In genomic region chr10:1499344-1499957, GRCh38 we compare ENCODE assay signal across 27 cellular contexts.
A peak's percentile ranks its signal among the peaks of the same experiment; 100 is the strongest.
DNase-seq lines count a peak whose midpoint lies in the region; ATAC-seq and TF ChIP-seq lines count a peak whose summit lies in the region.
"Had no signal": no experiment of that assay in that cellular context is flagged by ENCODE, and none has a peak within 500 bp of the region (broad histone marks: within the 10 kb centered on the region; RNA-seq: fewer than 3 reads in every experiment).

No MANE protein-coding gene starts in this region.

- no peaks in the 10 kb centered on the region for H3K27me3 Mint-ChIP-seq in activated T-cell treated with anti-CD3 and anti-CD28 coated beads, Interleukin-2, amount 50 U/mL, for 72 hours (ENCODE audit: low read depth)
- H3K27me3 Mint-ChIP-seq in activated T-cell treated with anti-CD3 and anti-CD28 coated beads, Interleukin-2, amount 50 U/mL, for 24 hours, result peaks cover 4% of the 10 kb centered on the region
- no peaks in the 10 kb centered on the region for H3K27me3 Mint-ChIP-seq in activated B cell treated with CpG ODN at 0.5 μM for 24 hours
- H3K27me3 Mint-ChIP-seq in stimulated activated naive B cell treated with anti-CD40 and anti-IgM and Interleukin-4, amounts not matched to agents 10 μg/mL and 1 μg/mL and 100 μg/mL, for 72 hours, result peaks cover 0 to 4% of the 10 kb centered on the region in 2 donors
- H3K27me3 Mint-ChIP-seq: activated CD4-positive, alpha-beta T cell treated with anti-CD3 and anti-CD28 coated beads, Interleukin-2, amount 10 ng/mL, durations not matched to agents 7 days and 5 days; B cell had no signal

- H3K4me1 ChIP-seq in esophagus squamous epithelium, result no peaks in the 10 kb centered on the region
- H3K4me1 ChIP-seq: lower lobe of right lung, testis had no signal

- DNase-seq in activated T-cell treated with anti-CD3 and anti-CD28 coated beads, Interleukin-2, amount 50 U/mL, for 72 hours, result peak in 1 of 2 donors; percentile 16
- DNase-seq in activated T-cell treated with anti-CD3 and anti-CD28 coated beads, Interleukin-2, amount 50 U/mL, for 24 hours, result no peak
- no peak for DNase-seq in activated B cell treated with CpG ODN at 0.5 μM for 24 hours
- no peak for DNase-seq in stimulated activated naive B cell treated with anti-CD40 and anti-IgM and Interleukin-4, amounts not matched to agents 10 μg/mL and 1 μg/mL and 100 μg/mL, for 72 hours
- no peak for DNase-seq in stimulated activated CD4-positive, alpha-beta T cell treated with anti-CD3 and anti-CD28 coated beads, Interleukin-2, amount 100 ng/mL, for 48 hours
- no peak for DNase-seq in esophagus squamous epithelium (lab: John Stamatoyannopoulos, UW)
- DNase-seq: activated CD4-positive, alpha-beta T cell treated with anti-CD3 and anti-CD28 coated beads, Interleukin-2, amount 10 ng/mL, durations not matched to agents 7 days and 5 days; activated naive CD4-positive, alpha-beta T cell treated with Interleukin-2 at 50 U/mL for 16 hours; amniotic stem cell; CD4-positive, alpha-beta memory T cell; DMS 273 treated with DMSO at 0.1 percent for 48 hours; dorsolateral prefrontal cortex; GOT3; hypothalamus; lower lobe of right lung; mucosa of descending colon; NCI-H146; NCI-H446; NCI-H774; stimulated activated naive CD4-positive, alpha-beta T cell treated with Interleukin-2 at 50 U/mL for 16 hours; T-helper 9 cell; testis had no signal

- no peak for TF ChIP-seq CTCF in activated B cell treated with CpG ODN at 0.5 μM for 24 hours (IDR thresholded peaks at IDR 0.05)
- no peak for TF ChIP-seq CTCF in esophagus squamous epithelium (IDR thresholded peaks at IDR 0.05)

- no peaks in the 10 kb centered on the region for H3K4me1 Mint-ChIP-seq in activated T-cell treated with anti-CD3 and anti-CD28 coated beads, Interleukin-2, amount 50 U/mL, for 72 hours (ENCODE audit: low read depth)
- no peaks in the 10 kb centered on the region for H3K4me1 Mint-ChIP-seq in activated T-cell treated with anti-CD3 and anti-CD28 coated beads, Interleukin-2, amount 50 U/mL, for 24 hours (ENCODE audit: low read depth)
- no peaks in the 10 kb centered on the region for H3K4me1 Mint-ChIP-seq in activated B cell treated with CpG ODN at 0.5 μM for 24 hours
- no peaks in the 10 kb centered on the region for H3K4me1 Mint-ChIP-seq in stimulated activated naive B cell treated with anti-CD40 and anti-IgM and Interleukin-4, amounts not matched to agents 10 μg/mL and 1 μg/mL and 100 μg/mL, for 72 hours
- H3K4me1 Mint-ChIP-seq: activated CD4-positive, alpha-beta T cell treated with anti-CD3 and anti-CD28 coated beads, Interleukin-2, amount 10 ng/mL, durations not matched to agents 7 days and 5 days; B cell; CD4-positive, alpha-beta memory T cell; nephron had no signal

- POLR2A ChIA-PET in activated B cell treated with CpG ODN at 0.5 μM for 24 hours (lab: Charles Lee), result no interaction called here

- peak overlapping the region in 1 of 4 donors; percentile 8 for H3K27ac ChIP-seq in esophagus squamous epithelium
- H3K27ac ChIP-seq: dorsolateral prefrontal cortex, lower lobe of right lung, testis had no signal

- H3K36me3 Mint-ChIP-seq in activated T-cell treated with anti-CD3 and anti-CD28 coated beads, Interleukin-2, amount 50 U/mL, for 72 hours (ENCODE audit: insufficient read depth in 2 of 2), result no peaks in the 10 kb centered on the region
- no peaks in the 10 kb centered on the region for H3K36me3 Mint-ChIP-seq in activated T-cell treated with anti-CD3 and anti-CD28 coated beads, Interleukin-2, amount 50 U/mL, for 24 hours (ENCODE audit: low read depth)
- no peaks in the 10 kb centered on the region for H3K36me3 Mint-ChIP-seq in activated B cell treated with CpG ODN at 0.5 μM for 24 hours (ENCODE audit: low read depth)
- H3K36me3 Mint-ChIP-seq in stimulated activated naive B cell treated with anti-CD40 and anti-IgM and Interleukin-4, amounts not matched to agents 10 μg/mL and 1 μg/mL and 100 μg/mL, for 72 hours, result peaks cover 0 to 4% of the 10 kb centered on the region in 2 donors
- H3K36me3 Mint-ChIP-seq: CD4-positive, alpha-beta memory T cell had no signal

- H3K4me3 ChIP-seq in esophagus squamous epithelium, result no peak overlapping the region
- H3K4me3 ChIP-seq: dorsolateral prefrontal cortex, lower lobe of right lung, mucosa of descending colon, testis had no signal

- WGBS in esophagus squamous epithelium, 2 donors, result 46 to 63% methylated on average over 3 of the region's 3 CpGs

- H3K27ac Mint-ChIP-seq in activated T-cell treated with anti-CD3 and anti-CD28 coated beads, Interleukin-2, amount 50 U/mL, for 72 hours, result no peak overlapping the region
- H3K27ac Mint-ChIP-seq in activated T-cell treated with anti-CD3 and anti-CD28 coated beads, Interleukin-2, amount 50 U/mL, for 24 hours, result no peak overlapping the region
- H3K27ac Mint-ChIP-seq in activated B cell treated with CpG ODN at 0.5 μM for 24 hours, result no peak overlapping the region
- H3K27ac Mint-ChIP-seq in stimulated activated naive B cell treated with anti-CD40 and anti-IgM and Interleukin-4, amounts not matched to agents 10 μg/mL and 1 μg/mL and 100 μg/mL, for 72 hours, result no peak overlapping the region
- H3K27ac Mint-ChIP-seq: activated CD4-positive, alpha-beta T cell treated with anti-CD3 and anti-CD28 coated beads, Interleukin-2, amount 10 ng/mL, durations not matched to agents 7 days and 5 days; B cell; CD4-positive, alpha-beta memory T cell; nephron had no signal

- CTCF ChIA-PET in activated B cell treated with CpG ODN at 0.5 μM for 24 hours (lab: Charles Lee), result no interaction called here

- H3K27me3 ChIP-seq in esophagus squamous epithelium, result no peaks in the 10 kb centered on the region
- H3K27me3 ChIP-seq: dorsolateral prefrontal cortex, testis had no signal

- peak; percentile 84 to 87 for ATAC-seq in activated T-cell treated with anti-CD3 and anti-CD28 coated beads, Interleukin-2, amount 50 U/mL, for 72 hours (replicated peaks in 1 of 2)
- ATAC-seq in HG02610 (IDR thresholded peaks at IDR 0.05; ENCODE audit: unreplicated experiment) (peak; percentile 48), activated B cell treated with CpG ODN at 0.5 μM for 24 hours (ENCODE audit: low read depth) (peak; percentile 14), HG03139 (IDR thresholded peaks at IDR 0.05; ENCODE audit: unreplicated experiment) (no peak)
- ATAC-seq in stimulated activated naive B cell treated with anti-CD40 and anti-IgM and Interleukin-4, amounts not matched to agents 10 μg/mL and 1 μg/mL and 100 μg/mL, for 72 hours (replicated peaks), result peak; percentile 33 to 57
- ATAC-seq: lower lobe of right lung, mucosa of descending colon, Panc1 had no signal

- H3K36me3 ChIP-seq in esophagus squamous epithelium, result no peaks in the 10 kb centered on the region
- H3K36me3 ChIP-seq: lower lobe of right lung had no signal

- intact Hi-C loops in activated B cell treated with CpG ODN at 0.5 μM for 24 hours (cut with micrococcal nuclease) (no loop called here), esophagus squamous epithelium (cut with DNase I) (no loop called here)

- H3K9me3 ChIP-seq in esophagus squamous epithelium, result peaks cover 0 to 16% (median 6%) of the 10 kb centered on the region in 3 donors
- H3K9me3 ChIP-seq: lower lobe of right lung, mucosa of descending colon, testis had no signal

- TF ChIP-seq POLR2A in esophagus squamous epithelium (IDR thresholded peaks at IDR 0.05), result no peak

- H3K4me3 Mint-ChIP-seq in activated T-cell treated with anti-CD3 and anti-CD28 coated beads, Interleukin-2, amount 50 U/mL, for 72 hours, result no peak overlapping the region
- H3K4me3 Mint-ChIP-seq in activated T-cell treated with anti-CD3 and anti-CD28 coated beads, Interleukin-2, amount 50 U/mL, for 24 hours, result no peak overlapping the region
- H3K4me3 Mint-ChIP-seq in activated B cell treated with CpG ODN at 0.5 μM for 24 hours, result no peak overlapping the region
- H3K4me3 Mint-ChIP-seq in stimulated activated naive B cell treated with anti-CD40 and anti-IgM and Interleukin-4, amounts not matched to agents 10 μg/mL and 1 μg/mL and 100 μg/mL, for 72 hours, result no peak overlapping the region
- H3K4me3 Mint-ChIP-seq: activated CD4-positive, alpha-beta T cell treated with anti-CD3 and anti-CD28 coated beads, Interleukin-2, amount 10 ng/mL, durations not matched to agents 7 days and 5 days; B cell; CD4-positive, alpha-beta memory T cell; nephron had no signal

- no peaks in the 10 kb centered on the region for H3K9me3 Mint-ChIP-seq in activated T-cell treated with anti-CD3 and anti-CD28 coated beads, Interleukin-2, amount 50 U/mL, for 72 hours
- H3K9me3 Mint-ChIP-seq in activated T-cell treated with anti-CD3 and anti-CD28 coated beads, Interleukin-2, amount 50 U/mL, for 24 hours, result no peaks in the 10 kb centered on the region
- no peaks in the 10 kb centered on the region for H3K9me3 Mint-ChIP-seq in activated B cell treated with CpG ODN at 0.5 μM for 24 hours
- peaks cover 0 to 3% of the 10 kb centered on the region in 2 donors for H3K9me3 Mint-ChIP-seq in stimulated activated naive B cell treated with anti-CD40 and anti-IgM and Interleukin-4, amounts not matched to agents 10 μg/mL and 1 μg/mL and 100 μg/mL, for 72 hours
- H3K9me3 Mint-ChIP-seq: activated CD4-positive, alpha-beta T cell treated with anti-CD3 and anti-CD28 coated beads, Interleukin-2, amount 10 ng/mL, durations not matched to agents 7 days and 5 days; nephron had no signal
